22 cellular contexts compared by ENCODE assay signal in the genomic region with DNA sequence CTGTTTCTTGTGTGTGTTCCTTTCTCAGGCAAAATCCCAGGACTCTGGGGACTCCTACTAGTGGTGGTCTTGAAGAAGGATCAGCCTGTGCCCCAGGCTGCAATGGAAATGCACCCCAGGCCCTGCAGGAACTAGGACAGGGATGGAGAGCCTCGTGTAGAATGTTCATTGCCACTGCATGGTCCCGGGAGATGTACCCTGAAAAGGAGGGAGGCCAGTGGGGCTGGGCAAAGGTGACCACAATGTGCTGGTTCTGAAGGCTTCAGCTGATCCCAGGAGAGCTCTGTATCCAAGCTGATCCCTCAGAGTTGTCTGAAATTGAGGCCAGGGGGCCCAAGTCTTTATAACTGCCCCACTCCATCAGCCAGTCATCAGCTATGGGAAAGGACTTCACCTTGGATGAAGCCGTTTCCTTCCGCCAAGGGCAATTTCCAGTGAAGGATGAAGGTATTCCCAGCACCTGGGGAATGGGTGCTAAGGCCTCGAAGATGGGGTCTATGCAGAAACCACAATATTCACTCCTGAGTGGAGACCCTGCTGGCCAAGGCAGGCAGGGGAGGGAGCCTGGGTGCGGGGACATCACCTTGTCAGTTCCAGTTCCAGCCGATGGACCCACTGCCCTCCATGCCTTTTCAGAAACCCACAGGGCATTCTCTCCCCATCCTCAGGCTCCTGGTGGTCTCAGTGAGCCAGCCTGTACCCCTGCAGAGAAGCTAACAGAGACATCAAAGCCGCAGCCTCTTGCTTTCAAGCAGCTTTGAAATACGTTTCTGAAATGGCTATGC. TPM values are rescaled to one million over a fixed set of nuclear protein-coding genes. Genes with fewer than 3 reads are reported as not detected.
"Had no signal": no experiment of that assay in that cellular context is flagged by ENCODE, and none has a peak within 500 bp of the region (broad histone marks: within the 10 kb centered on the region; RNA-seq: fewer than 3 reads in every experiment).

No MANE protein-coding gene starts in this region.

- H3K27me3 ChIP-seq: left lung, neutrophil, pancreas, right lobe of liver, tibial nerve, upper lobe of left lung had no signal

- H3K9me3 Mint-ChIP-seq: effector memory CD8-positive, alpha-beta T cell had no signal

- H3K4me3 Mint-ChIP-seq: effector memory CD8-positive, alpha-beta T cell; naive thymus-derived CD4-positive, alpha-beta T cell; stimulated activated memory B cell treated with anti-CD40 and anti-IgM and Interleukin-4, amounts not matched to agents 10 μg/mL and 1 μg/mL and 100 μg/mL, for 72 hours had no signal

- H3K27ac ChIP-seq: left lung, neutrophil, pancreas, right lobe of liver, thoracic aorta, tibial nerve, upper lobe of left lung had no signal

- H3K27ac Mint-ChIP-seq: effector memory CD8-positive, alpha-beta T cell; naive thymus-derived CD4-positive, alpha-beta T cell; progenitor cell of endocrine pancreas; stimulated activated memory B cell treated with anti-CD40 and anti-IgM and Interleukin-4, amounts not matched to agents 10 μg/mL and 1 μg/mL and 100 μg/mL, for 72 hours had no signal

- H3K4me1 Mint-ChIP-seq: naive thymus-derived CD4-positive, alpha-beta T cell; stimulated activated memory B cell treated with anti-CD40 and anti-IgM and Interleukin-4, amounts not matched to agents 10 μg/mL and 1 μg/mL and 100 μg/mL, for 72 hours had no signal

- DNase-seq: cerebellar nuclear complex; cortex of kidney; effector memory CD8-positive, alpha-beta T cell; left cardiac atrium; mesenchymal stem cell; midbrain; naive thymus-derived CD4-positive, alpha-beta T cell; right lobe of liver; stimulated activated CD4-positive, alpha-beta T cell treated with anti-CD3 and anti-CD28 coated beads, Interleukin-4, amount 100 ng/mL, for 4 hours; stimulated activated naive CD8-positive, alpha-beta T cell treated with anti-CD3 and anti-CD28 coated beads, Interleukin-15, Interleukin-2, amounts not matched to agents 100 U/mL and 50 U/mL, for 24 hours; substantia nigra had no signal

- H3K4me1 ChIP-seq: left lung, pancreas, right lobe of liver, upper lobe of left lung had no signal

- H3K36me3 Mint-ChIP-seq: naive thymus-derived CD4-positive, alpha-beta T cell; stimulated activated memory B cell treated with anti-CD40 and anti-IgM and Interleukin-4, amounts not matched to agents 10 μg/mL and 1 μg/mL and 100 μg/mL, for 72 hours had no signal

- H3K4me3 ChIP-seq: left lung, pancreas, right lobe of liver, smooth muscle cell, thoracic aorta, tibial nerve, upper lobe of left lung had no signal

- H3K36me3 ChIP-seq: left lung, neutrophil, pancreas, right lobe of liver, thoracic aorta, tibial nerve, upper lobe of left lung had no signal

- ATAC-seq: effector memory CD8-positive, alpha-beta T cell; left cardiac atrium; left lung; naive thymus-derived CD4-positive, alpha-beta T cell; pancreas; right lobe of liver; stimulated activated memory B cell treated with anti-CD40 and anti-IgM and Interleukin-4, amounts not matched to agents 10 μg/mL and 1 μg/mL and 100 μg/mL, for 72 hours; stimulated activated naive CD8-positive, alpha-beta T cell treated with anti-CD3 and anti-CD28 coated beads, Interleukin-15, Interleukin-2, amounts not matched to agents 100 U/mL and 50 U/mL, for 24 hours had no signal

- H3K9me3 ChIP-seq: left lung, neutrophil, pancreas, right lobe of liver, thoracic aorta, tibial nerve, upper lobe of left lung had no signal

RNA-seq across cellular contexts. Expression of gene CDH5, which starts 59.9 kb away (rescaled TPM):
- total RNA-seq: fibroblast of villous mesenchyme; naive thymus-derived CD4-positive, alpha-beta T cell; smooth muscle cell had no signal
- polyA plus RNA-seq: naive thymus-derived CD4-positive, alpha-beta T cell; neural cell; smooth muscle cell had no signal
